Comparison of ENCODE assay signal across 1 cellular context in the genomic region with DNA sequence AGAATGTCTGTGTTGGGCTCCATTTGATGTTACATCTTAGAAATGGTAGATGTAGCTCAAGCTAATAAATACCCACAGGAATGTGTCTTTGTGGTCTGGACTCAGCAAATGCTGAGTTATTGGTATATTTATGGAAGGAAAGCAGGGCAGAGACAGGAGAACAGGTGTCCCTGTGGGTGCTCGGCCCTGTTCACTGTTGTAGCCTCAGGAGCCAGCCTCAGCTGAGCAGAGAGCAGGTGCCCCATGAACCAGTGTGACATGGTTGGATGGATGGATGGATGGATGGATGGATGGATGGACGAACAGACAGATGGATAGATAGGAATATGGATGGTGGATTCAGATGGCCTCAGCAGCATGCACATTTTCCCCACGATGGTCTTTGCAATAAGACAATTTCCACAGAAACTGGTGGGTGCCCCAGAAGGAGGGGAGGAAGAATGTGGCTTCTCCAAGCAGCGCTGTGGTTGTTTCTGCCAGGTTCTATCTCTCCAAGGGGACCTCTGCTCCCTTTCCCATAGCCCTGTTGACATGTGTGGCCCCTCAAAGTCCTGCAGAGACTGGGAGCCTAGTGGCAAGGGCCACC.
TF ChIP-seq lines count a peak whose summit lies in the region.

No MANE protein-coding gene starts in this region.

TF ChIP-seq in HCT116, 20 proteins besides CTCF, POLR2A, EP300 and RAD21 (continued from another document):
- no peak for TF ChIP-seq TCF7L2 (IDR thresholded peaks at IDR 0.05; ENCODE audit: borderline replicate concordance, extremely low read depth, insufficient read depth, insufficient read length)
- no peak for TF ChIP-seq EZH2 (IDR thresholded peaks at IDR 0.05)
- TF ChIP-seq, protein P1, sequence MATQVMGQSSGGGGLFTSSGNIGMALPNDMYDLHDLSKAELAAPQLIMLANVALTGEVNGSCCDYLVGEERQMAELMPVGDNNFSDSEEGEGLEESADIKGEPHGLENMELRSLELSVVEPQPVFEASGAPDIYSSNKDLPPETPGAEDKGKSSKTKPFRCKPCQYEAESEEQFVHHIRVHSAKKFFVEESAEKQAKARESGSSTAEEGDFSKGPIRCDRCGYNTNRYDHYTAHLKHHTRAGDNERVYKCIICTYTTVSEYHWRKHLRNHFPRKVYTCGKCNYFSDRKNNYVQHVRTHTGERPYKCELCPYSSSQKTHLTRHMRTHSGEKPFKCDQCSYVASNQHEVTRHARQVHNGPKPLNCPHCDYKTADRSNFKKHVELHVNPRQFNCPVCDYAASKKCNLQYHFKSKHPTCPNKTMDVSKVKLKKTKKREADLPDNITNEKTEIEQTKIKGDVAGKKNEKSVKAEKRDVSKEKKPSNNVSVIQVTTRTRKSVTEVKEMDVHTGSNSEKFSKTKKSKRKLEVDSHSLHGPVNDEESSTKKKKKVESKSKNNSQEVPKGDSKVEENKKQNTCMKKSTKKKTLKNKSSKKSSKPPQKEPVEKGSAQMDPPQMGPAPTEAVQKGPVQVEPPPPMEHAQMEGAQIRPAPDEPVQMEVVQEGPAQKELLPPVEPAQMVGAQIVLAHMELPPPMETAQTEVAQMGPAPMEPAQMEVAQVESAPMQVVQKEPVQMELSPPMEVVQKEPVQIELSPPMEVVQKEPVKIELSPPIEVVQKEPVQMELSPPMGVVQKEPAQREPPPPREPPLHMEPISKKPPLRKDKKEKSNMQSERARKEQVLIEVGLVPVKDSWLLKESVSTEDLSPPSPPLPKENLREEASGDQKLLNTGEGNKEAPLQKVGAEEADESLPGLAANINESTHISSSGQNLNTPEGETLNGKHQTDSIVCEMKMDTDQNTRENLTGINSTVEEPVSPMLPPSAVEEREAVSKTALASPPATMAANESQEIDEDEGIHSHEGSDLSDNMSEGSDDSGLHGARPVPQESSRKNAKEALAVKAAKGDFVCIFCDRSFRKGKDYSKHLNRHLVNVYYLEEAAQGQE (IDR thresholded peaks at IDR 0.05; ENCODE audit: low read depth): no peak
- no peak for TF ChIP-seq EGR1 (IDR thresholded peaks at IDR 0.05; ENCODE audit: low read depth)
- TF ChIP-seq ELF1 (IDR thresholded peaks at IDR 0.05; ENCODE audit: borderline replicate concordance, low read depth): no peak
- TF ChIP-seq ZFX (IDR thresholded peaks at IDR 0.05): no peak
- TF ChIP-seq ZBTB33 (IDR thresholded peaks at IDR 0.05; ENCODE audit: extremely low read depth, insufficient replicate concordance, low read length): no peak
- TF ChIP-seq CEBPB (IDR thresholded peaks at IDR 0.05; ENCODE audit: low read depth): no peak
- no peak for TF ChIP-seq EZH2phosphoT487 (IDR thresholded peaks at IDR 0.05; ENCODE audit: borderline replicate concordance)
- TF ChIP-seq SP1 (IDR thresholded peaks at IDR 0.05; ENCODE audit: low read depth): no peak
